ENCODE assay signal across 8 cellular contexts in the genomic region with DNA sequence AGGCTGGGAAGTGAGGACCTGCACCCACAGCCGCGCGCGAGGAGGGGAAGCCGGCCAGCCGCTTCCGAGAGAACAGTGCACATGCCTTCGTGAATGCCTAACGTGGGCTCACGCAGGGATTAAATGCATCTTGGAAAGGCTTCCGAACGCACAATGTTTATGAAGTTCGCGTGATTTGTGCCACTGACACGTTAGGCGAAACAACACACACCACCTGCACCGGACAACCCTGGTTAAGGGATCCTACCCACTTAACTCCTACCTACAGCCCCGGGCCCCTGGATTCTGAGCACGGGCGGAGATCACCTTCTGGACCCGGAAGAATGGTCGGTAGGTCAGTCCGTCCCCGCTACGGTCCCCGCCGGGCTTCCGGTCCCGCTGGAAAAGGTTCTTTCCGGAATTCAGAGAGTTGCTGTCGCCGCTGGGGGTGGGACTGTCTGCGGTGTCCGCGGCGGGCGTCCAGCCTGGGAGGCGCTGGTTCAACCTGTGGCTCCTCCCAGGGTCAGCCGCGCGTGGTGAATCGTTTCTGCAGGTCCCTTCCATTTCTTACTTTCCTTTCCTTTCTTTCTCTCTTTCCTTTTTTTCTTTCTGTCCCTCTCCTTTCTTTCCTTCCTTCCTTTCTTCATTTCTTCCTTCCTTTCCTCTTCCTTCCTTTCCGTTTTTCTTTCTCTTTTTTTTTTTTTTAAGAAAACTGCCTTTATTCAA. TPM values are rescaled to one million over a fixed set of nuclear protein-coding genes. Genes with fewer than 3 reads are reported as not detected.
DNase-seq lines count a peak whose midpoint lies in the region; ATAC-seq, FAIRE-seq and TF ChIP-seq lines count a peak whose summit lies in the region.

Gene MTIF2 (minus strand): TSS at position 325 of the 705 bp plus-strand sequence. CDS start 5,373 bp downstream, outside the sequence.

- H3K9ac ChIP-seq in HepG2 (ENCODE audit: insufficient read depth, low read depth, low read length) = peak within 1 kb of the TSS; percentile 95

- TF ChIP-seq CTCF in HepG2 (CRISPR knock-in tag; IDR thresholded peaks at IDR 0.05) = peak; percentile 64

- no peaks in the 10 kb centered on the region for H3K9me3 ChIP-seq in HepG2 (ENCODE audit: low read length)

- H3K36me3 ChIP-seq in HepG2 (replicated peaks in 1 of 2; ENCODE audit: control insufficient read depth in 1 of 2, insufficient read depth in 2 of 2, low read length in 2 of 2) = peaks cover under 1 to 16% of the 10 kb centered on the region in 2 experiments; a peak in 3 of 5 replicates

- ATAC-seq in GM19372 (IDR thresholded peaks at IDR 0.05; ENCODE audit: low read depth, unreplicated experiment) (peak; percentile 99), HG03558 (IDR thresholded peaks at IDR 0.05; ENCODE audit: extremely low read depth, unreplicated experiment) (peak; percentile 87), HepG2 (peak; percentile 99)

- peaks cover 6% of the 10 kb centered on the region for H3K79me2 ChIP-seq in HepG2 (ENCODE audit: insufficient read depth, low read length)

- H4K20me1 ChIP-seq in HepG2 (ENCODE audit: insufficient read depth, low read length) = no peaks in the 10 kb centered on the region

- CTCF ChIA-PET in HepG2 (lab: Yijun Ruan, JAX; ENCODE audit: low intra/inter-chr PET ratio, low total read pairs) = no interaction called here

- TF ChIP-seq RAD21 in HepG2 (CRISPR knock-in tag; IDR thresholded peaks at IDR 0.05) = no peak; the same call in 1 of the 2 replicates

- H2AFZ ChIP-seq in HepG2 (ENCODE audit: low read length) = peak within 1 kb of the TSS; percentile 86

- TF ChIP-seq POLR2A in HepG2 (IDR thresholded peaks at IDR 0.05; ENCODE audit: insufficient read depth in 1 of 2, low read depth in 2 of 2, low read length in 2 of 2) = peak; percentile 99

- H3K4me2 ChIP-seq in HepG2 (ENCODE audit: low read depth, low read length) = peak within 1 kb of the TSS; percentile 90

- in situ Hi-C loops in HepG2 (cut with HindIII; ENCODE audit: extremely low pct_ligation_motif_present, low pct_unique_long_range_greater_than_20kb) = loop anchor here (5.0 kb wide), 1 partner anchor 37 kb away; the partner anchor contains the start of genes CLHC1 and RPS27A

- TF ChIP-seq EP300 in HepG2 (IDR thresholded peaks at IDR 0.05; ENCODE audit: low read depth in 2 of 2, low read length in 2 of 2) (peak; percentile 69 to 78), HepG2 (CRISPR knock-in tag; IDR thresholded peaks at IDR 0.05; ENCODE audit: borderline replicate concordance) (peak; percentile 72; the same call in 1 of the 2 replicates)

- H3K4me1 ChIP-seq in HepG2 (ENCODE audit: insufficient read depth, low read length) = peaks cover 16% of the 10 kb centered on the region

- peak; percentile 96 for DNase-seq in CD1c-positive myeloid dendritic cell (ENCODE audit: extremely low spot score)
- DNase-seq in NCI-H748 treated with DMSO at 0.1 percent for 48 hours (lab: John Stamatoyannopoulos, UW) = peak; percentile 76
- peak; percentile 76 to 91 for DNase-seq in activated CD4-positive, alpha-beta T cell treated with anti-CD3 and anti-CD28 coated beads, Interleukin-2, amount 50 U/mL, for 24 hours (ENCODE audit: low read depth in 1 of 2, low spot score in 1 of 2)
- DNase-seq in dermis blood vessel endothelial cell = peak; percentile 93
- DNase-seq in HepG2 (ENCODE audit: low spot score) = peak; percentile 95
- peak; percentile 88 for DNase-seq in stimulated activated CD4-positive, alpha-beta T cell treated with anti-CD3 and anti-CD28 coated beads, Interleukin-4, amount 100 ng/mL, for 1 hour

- WGBS in HepG2 (ENCODE audit: low lambda C conversion rate) = under 1% methylated on average over 33 of the region's 43 CpGs

- BruUV-seq in HepG2 (replicated peaks; lab: Mats Ljungman, UMichigan) = no TSS peak

- intact Hi-C loops in HepG2 (cut with micrococcal nuclease; ENCODE audit: unreplicated experiment) = loop anchor here (1.0 to 2.0 kb wide), 3 partner anchors 36 to 219 kb away; partner anchors contain the start of genes CCDC88A, CLHC1, RPS27A and RTN4

- no peaks in the 10 kb centered on the region; a peak in 1 of 5 replicates for H3K27me3 ChIP-seq in HepG2 (ENCODE audit: control insufficient read depth in 1 of 2, insufficient read depth in 2 of 2, low read length in 2 of 2)

- peak within 1 kb of the TSS; percentile 73 to 81 (median 73) for H3K4me3 ChIP-seq in HepG2 (replicated peaks in 1 of 3; ENCODE audit: insufficient read depth in 1 of 3, low read depth in 2 of 3, low read length in 3 of 3)

- peak; percentile 85 for FAIRE-seq in HepG2 (lab: Jason Lieb, UNC)

- peak within 1 kb of the TSS; percentile 91 for H3K27ac ChIP-seq in HepG2 (ENCODE audit: extremely low read length, insufficient read depth, low read length)

- POLR2A ChIA-PET in HepG2 (lab: Yijun Ruan, JAX) = interaction anchor here (0.7 to 1.7 kb wide), 7 partner anchors 12 to 219 kb away, joined by 4 to 11 read pairs (median 5); partner anchors contain the start of genes CLHC1, RPS27A and RTN4

TF ChIP-seq in HepG2, 621 proteins besides CTCF, POLR2A, EP300 and RAD21 (continues in another document):
- TF ChIP-seq HOXD1 (CRISPR knock-in tag; IDR thresholded peaks at IDR 0.05) (peak; percentile 86), KDM5A (IDR thresholded peaks at IDR 0.05; ENCODE audit: borderline replicate concordance, low read length) (peak; percentile 98), NFE2L2 (IDR thresholded peaks at IDR 0.05; ENCODE audit: low read length) (no peak), ZNF567 (CRISPR knock-in tag; IDR thresholded peaks at IDR 0.05; ENCODE audit: borderline replicate concordance) (peak; percentile 74), NR2F2 (IDR thresholded peaks at IDR 0.05; ENCODE audit: borderline replicate concordance, low read depth) (peak; percentile 74; the same call in 1 of the 2 replicates), KLF15 (CRISPR knock-in tag; IDR thresholded peaks at IDR 0.05; ENCODE audit: borderline replicate concordance) (no peak), SRSF4 (IDR thresholded peaks at IDR 0.05; ENCODE audit: low read depth, low read length, poor library complexity, severe bottlenecking) (no peak), SKI (IDR thresholded peaks at IDR 0.05; ENCODE audit: partially characterized antibody) (peak; percentile 99), FOXA3 (CRISPR knock-in tag; IDR thresholded peaks at IDR 0.05) (peak; percentile 87), ZNF746 (CRISPR knock-in tag; IDR thresholded peaks at IDR 0.05) (peak; percentile 86; the same call in 1 of the 2 replicates), ZNF20 (CRISPR knock-in tag; IDR thresholded peaks at IDR 0.05) (0 out of 2 replicates have a peak, but pooled peaks have one; percentile 64), ZNF362 (CRISPR knock-in tag; IDR thresholded peaks at IDR 0.05; ENCODE audit: borderline replicate concordance) (peak; percentile 75; the same call in 1 of the 2 replicates), NR3C1 (CRISPR knock-in tag; IDR thresholded peaks at IDR 0.05) (no peak)
- TF ChIP-seq, protein P1, sequence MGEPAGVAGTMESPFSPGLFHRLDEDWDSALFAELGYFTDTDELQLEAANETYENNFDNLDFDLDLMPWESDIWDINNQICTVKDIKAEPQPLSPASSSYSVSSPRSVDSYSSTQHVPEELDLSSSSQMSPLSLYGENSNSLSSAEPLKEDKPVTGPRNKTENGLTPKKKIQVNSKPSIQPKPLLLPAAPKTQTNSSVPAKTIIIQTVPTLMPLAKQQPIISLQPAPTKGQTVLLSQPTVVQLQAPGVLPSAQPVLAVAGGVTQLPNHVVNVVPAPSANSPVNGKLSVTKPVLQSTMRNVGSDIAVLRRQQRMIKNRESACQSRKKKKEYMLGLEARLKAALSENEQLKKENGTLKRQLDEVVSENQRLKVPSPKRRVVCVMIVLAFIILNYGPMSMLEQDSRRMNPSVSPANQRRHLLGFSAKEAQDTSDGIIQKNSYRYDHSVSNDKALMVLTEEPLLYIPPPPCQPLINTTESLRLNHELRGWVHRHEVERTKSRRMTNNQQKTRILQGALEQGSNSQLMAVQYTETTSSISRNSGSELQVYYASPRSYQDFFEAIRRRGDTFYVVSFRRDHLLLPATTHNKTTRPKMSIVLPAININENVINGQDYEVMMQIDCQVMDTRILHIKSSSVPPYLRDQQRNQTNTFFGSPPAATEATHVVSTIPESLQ (CRISPR knock-in tag; conservative IDR thresholded peaks at IDR 0.05) = peak; percentile 69; the same call in 1 of the 2 replicates

RNA-seq across cellular contexts. Expression of gene MTIF2, which starts in this region (rescaled TPM):
- total RNA-seq in dermis blood vessel endothelial cell = 30.8 and 39.9 TPM in 2 replicates
- total RNA-seq in HepG2 (2016; rRNA removed; fragmentation: Illumina TruSeq; extraction: Trizol) = 92.1 and 118 TPM in 2 replicates
- 21.8 and 23.5 TPM in 2 replicates for total RNA-seq in HepG2 (2016; cell fraction: cytosol; rRNA removed; fragmentation: Illumina TruSeq; extraction: Trizol; ENCODE audit: low read depth)
- 93.6 and 122 TPM in 2 replicates for total RNA-seq in HepG2 (2016; cell fraction: insoluble cytoplasmic fraction; rRNA removed; fragmentation: Illumina TruSeq; extraction: Trizol)
- 55.0 and 56.5 TPM in 2 replicates for total RNA-seq in HepG2 (2016; cell fraction: membrane; rRNA removed; fragmentation: Illumina TruSeq; extraction: Trizol)
- 60.4 and 62.8 TPM in 2 replicates for total RNA-seq in HepG2 (2016; cell fraction: nucleus; rRNA removed; fragmentation: Illumina TruSeq; extraction: Trizol)
- polyA plus RNA-seq in HepG2 (2011; rRNA removed) = 24.3 and 32.1 TPM in 2 replicates
- polyA plus RNA-seq in HepG2 (2011; cell fraction: cytosol; rRNA removed) = 16.5 and 20.9 TPM in 2 replicates
- polyA plus RNA-seq in HepG2 (2011; cell fraction: nucleus; rRNA removed) = 32.9 and 33.4 TPM in 2 replicates
- polyA plus RNA-seq in HepG2 (2012) = 37.6 and 54.9 TPM in 2 replicates
- 9.6 TPM in 2 replicates for polyA plus RNA-seq in HepG2 (2016; cell fraction: cytosol; fragmentation: Illumina TruSeq; extraction: Trizol; ENCODE audit: low read depth)
- polyA plus RNA-seq in HepG2 (2016; cell fraction: insoluble cytoplasmic fraction; fragmentation: Illumina TruSeq; extraction: Trizol; ENCODE audit: low read depth) = 93.7 and 99.1 TPM in 2 replicates
- polyA plus RNA-seq in HepG2 (2016; cell fraction: membrane; fragmentation: Illumina TruSeq; extraction: Trizol; ENCODE audit: low read depth) = 24.8 and 29.0 TPM in 2 replicates
- 77.0 and 78.6 TPM in 2 replicates for polyA plus RNA-seq in HepG2 (2016; cell fraction: nucleus; fragmentation: Illumina TruSeq; extraction: Trizol; ENCODE audit: insufficient read depth, low read depth)
- 39.6 and 42.1 TPM in 2 replicates for polyA minus RNA-seq in HepG2 (2011; rRNA and poly(A)+ RNA removed; ENCODE audit: low replicate concordance)
- polyA minus RNA-seq in HepG2 (2011; cell fraction: cytosol; rRNA and poly(A)+ RNA removed) = 26.6 and 34.5 TPM in 2 replicates
- 75.2 and 79.7 TPM in 2 replicates for polyA minus RNA-seq in HepG2 (2011; cell fraction: nucleus; rRNA and poly(A)+ RNA removed)

Comparison
In these comparisons a context has a peak if more than half of its experiments do, and no peak if none do; other contexts are left out.
1. Peak in every context shown above with its lines: DNase-seq, ATAC-seq, H3K4me3 ChIP-seq and H3K27ac ChIP-seq.